Comparison of ENCODE assay signal across 18 cellular contexts in genomic region chr1:31875636-31876236, GRCh38. TPM values are rescaled to one million over a fixed set of nuclear protein-coding genes. Genes with fewer than 3 reads are reported as not detected.
"Had no signal": no experiment of that assay in that cellular context is flagged by ENCODE, and none has a peak within 500 bp of the region (broad histone marks: within the 10 kb centered on the region; RNA-seq: fewer than 3 reads in every experiment).

No MANE protein-coding gene starts in this region.

- H3K36me3 Mint-ChIP-seq: activated CD4-positive, alpha-beta memory T cell treated with anti-CD3 and anti-CD28 coated beads for 36 hours; activated naive CD8-positive, alpha-beta T cell; naive B cell had no signal

- DNase-seq: activated CD4-positive, alpha-beta memory T cell treated with anti-CD3 and anti-CD28 coated beads for 36 hours; activated CD4-positive, alpha-beta T cell treated with anti-CD3 and anti-CD28 coated beads for 36 hours; activated effector memory CD4-positive, alpha-beta T cell treated with anti-CD3 and anti-CD28 coated beads, Interleukin-2, amount 50 U/mL, for 16 hours; activated T-cell treated with anti-CD3 and anti-CD28 coated beads, Interleukin-2, amount 50 U/mL, for 48 hours; amniotic stem cell; caudate nucleus; esophagus squamous epithelium; hippocampal formation; naive B cell; retina had no signal

- H3K9me3 ChIP-seq: esophagus squamous epithelium, neutrophil had no signal

- H3K27ac ChIP-seq: coronary artery, esophagus squamous epithelium, neutrophil had no signal

- H3K4me3 Mint-ChIP-seq: activated CD4-positive, alpha-beta memory T cell treated with anti-CD3 and anti-CD28 coated beads for 36 hours; activated CD4-positive, alpha-beta T cell treated with anti-CD3 and anti-CD28 coated beads for 36 hours; activated naive CD8-positive, alpha-beta T cell; naive B cell had no signal

- H3K4me3 ChIP-seq: coronary artery, esophagus squamous epithelium, lung had no signal

- H3K27ac Mint-ChIP-seq: activated CD4-positive, alpha-beta memory T cell treated with anti-CD3 and anti-CD28 coated beads for 36 hours; activated CD4-positive, alpha-beta T cell treated with anti-CD3 and anti-CD28 coated beads for 36 hours; activated naive CD8-positive, alpha-beta T cell had no signal

- FAIRE-seq: endothelial cell of umbilical vein had no signal

- H3K27me3 ChIP-seq: esophagus squamous epithelium, neutrophil had no signal

- H3K9me3 Mint-ChIP-seq: activated CD4-positive, alpha-beta memory T cell treated with anti-CD3 and anti-CD28 coated beads for 36 hours; naive B cell had no signal

- H3K27me3 Mint-ChIP-seq: activated CD4-positive, alpha-beta memory T cell treated with anti-CD3 and anti-CD28 coated beads for 36 hours; activated CD4-positive, alpha-beta T cell treated with anti-CD3 and anti-CD28 coated beads for 36 hours; activated naive CD8-positive, alpha-beta T cell; naive B cell had no signal

- ATAC-seq: activated CD4-positive, alpha-beta T cell treated with anti-CD3 and anti-CD28 coated beads for 36 hours; SK-N-SH treated with all-trans-retinoic acid at 6 μM for 48 hours had no signal

- H3K36me3 ChIP-seq: esophagus squamous epithelium, neutrophil had no signal

RNA-seq across cellular contexts. Expression of gene SPOCD1, which starts 59.9 kb away (rescaled TPM):
- total RNA-seq: skeletal muscle tissue; T-helper 1 cell treated with Interleukin-12 subunit alpha and Interleukin-12 subunit beta and Interleukin-4 antibody, amounts not matched to agents 30 ng/mL and 1 ng/mL, for 36 hours had no signal
